In genomic region chr4:115780835-115781234, GRCh38 we compare ENCODE assay signal across 13 cellular contexts.
DNase-seq lines count a peak whose midpoint lies in the region; ATAC-seq, FAIRE-seq and TF ChIP-seq lines count a peak whose summit lies in the region.
"Had no signal": no experiment of that assay in that cellular context is flagged by ENCODE, and none has a peak within 500 bp of the region (broad histone marks: within the 10 kb centered on the region; RNA-seq: fewer than 3 reads in every experiment).

No MANE protein-coding gene starts in this region.

- H3K4me1 ChIP-seq in GM12878 (ENCODE audit: control insufficient read depth, insufficient read depth, low read length) = no peaks in the 10 kb centered on the region
- no peaks in the 10 kb centered on the region for H3K4me1 ChIP-seq in sigmoid colon

- peak; percentile 59 for ATAC-seq in GM19035 (IDR thresholded peaks at IDR 0.05; ENCODE audit: unreplicated experiment)
- peak; percentile 68 for ATAC-seq in GM21786 (IDR thresholded peaks at IDR 0.05; ENCODE audit: unreplicated experiment)
- peak; percentile 79 for ATAC-seq in HG03103 (IDR thresholded peaks at IDR 0.05; ENCODE audit: low read depth, unreplicated experiment)
- peak; percentile 86 for ATAC-seq in GM12878
- ATAC-seq: left colon, natural killer cell had no signal

- POLR2A ChIA-PET in GM12878 (lab: Charles Lee) = no interaction called here

- TF ChIP-seq RAD21 in GM12878 (IDR thresholded peaks at IDR 0.05; ENCODE audit: insufficient read depth, low read depth, low read length) = no peak

- H2AFZ ChIP-seq in GM12878 (ENCODE audit: control insufficient read depth, low read depth, low read length) = no peak overlapping the region

- intact Hi-C loops in GM12878 (cut with micrococcal nuclease; ENCODE audit: unreplicated experiment) (loop anchor here (2.0 to 5.0 kb wide), 3 partner anchors 70 to 549 kb away; no protein-coding TSS in a partner anchor), sigmoid colon (cut with DNase I) (no loop called here)

- H4K20me1 ChIP-seq in GM12878 (ENCODE audit: control insufficient read depth, insufficient read depth) = no peaks in the 10 kb centered on the region

- CTCF ChIA-PET in GM12878 (lab: Yijun Ruan, JAX) = interaction anchor here (0.6 to 1.9 kb wide), 4 partner anchors 19 to 546 kb away, joined by 3 to 15 read pairs (median 3); no protein-coding TSS in a partner anchor

- no peaks in the 10 kb centered on the region for H3K9me3 ChIP-seq in GM12878 (replicated peaks; ENCODE audit: control insufficient read depth, insufficient read depth, low read length)
- H3K9me3 ChIP-seq in sigmoid colon = no peaks in the 10 kb centered on the region

- no peak overlapping the region for H3K4me2 ChIP-seq in GM12878 (ENCODE audit: control insufficient read depth, insufficient read depth)

- TF ChIP-seq POLR2A in GM12878 (IDR thresholded peaks at IDR 0.05; ENCODE audit: low read depth, low read length) = no peak
- TF ChIP-seq POLR2A in sigmoid colon (IDR thresholded peaks at IDR 0.05) = no peak

- H3K36me3 ChIP-seq in GM12878 (ENCODE audit: control insufficient read depth in 2 of 2, insufficient read depth in 2 of 2, low read length in 1 of 2) (no peaks in the 10 kb centered on the region), sigmoid colon (no peaks in the 10 kb centered on the region)

- BruUV-seq in GM12878 (replicated peaks; lab: Mats Ljungman, UMichigan) = no TSS peak

- H3K27me3 ChIP-seq in GM12878 (replicated peaks in 1 of 2; ENCODE audit: control insufficient read depth in 2 of 2, insufficient read depth in 2 of 2, low read length in 1 of 2) (no peaks in the 10 kb centered on the region), sigmoid colon (no peaks in the 10 kb centered on the region)

- in situ Hi-C loops in GM12878 (cut with MboI) = no loop called here

- H3K27ac ChIP-seq in GM12878 (ENCODE audit: control insufficient read depth, insufficient read depth) (no peak overlapping the region), sigmoid colon (no peak overlapping the region), coronary artery (no peak overlapping the region)

- SMC1A ChIA-PET in GM12878 (lab: Charles Lee; ENCODE audit: uncharacterized antibody, unreplicated experiment) = interaction anchor here (0.7 to 1.5 kb wide), 5 partner anchors 12 to 1392 kb away, joined by 3 to 6 read pairs (median 4); no protein-coding TSS in a partner anchor

- H3K4me3 ChIP-seq in GM12878 (no peak overlapping the region), sigmoid colon (no peak overlapping the region), coronary artery (no peak overlapping the region)

- RAD21 ChIA-PET in GM12878 (lab: Charles Lee; ENCODE audit: unreplicated experiment) = interaction anchor here (0.7 to 2.0 kb wide), 6 partner anchors 32 to 547 kb away, joined by 3 to 9 read pairs (median 5); no protein-coding TSS in a partner anchor

- DNase-seq in GM12878 (ENCODE audit: low read depth, low spot score) = peak; percentile 13
- no peak for DNase-seq in DMS53 treated with DMSO at 0.1 percent for 48 hours (lab: John Stamatoyannopoulos, UW; ENCODE audit: unreplicated experiment)
- DNase-seq in sigmoid colon = no peak
- DNase-seq in coronary artery (ENCODE audit: low spot score) = no peak
- DNase-seq: CD8-positive, alpha-beta memory T cell; effector memory CD8-positive, alpha-beta T cell; left colon; natural killer cell; NCI-H1694 treated with DMSO at 0.1 percent for 48 hours had no signal

- TF ChIP-seq EP300 in GM12878 (IDR thresholded peaks at IDR 0.05; ENCODE audit: borderline replicate concordance in 1 of 2, control insufficient read depth in 1 of 2, low read depth in 2 of 2, low read length in 2 of 2) (no peak), sigmoid colon (IDR thresholded peaks at IDR 0.05) (no peak)

- H3K9ac ChIP-seq in GM12878 (ENCODE audit: control insufficient read depth, insufficient read depth, low read length) = no peak overlapping the region

- peak; percentile 44 for FAIRE-seq in GM12878 (lab: Jason Lieb, UNC)
- FAIRE-seq: H1 had no signal

- H3K79me2 ChIP-seq in GM12878 (ENCODE audit: control insufficient read depth, insufficient read depth, low read length) = no peaks in the 10 kb centered on the region

- TF ChIP-seq CTCF in GM12878 (IDR thresholded peaks at IDR 0.05 in 2 of 3, conservative IDR thresholded peaks at IDR 0.05 in 1 of 3; ENCODE audit: control insufficient read depth in 2 of 3, extremely low read depth in 1 of 3, insufficient read depth in 1 of 3, low read depth in 3 of 3, low read length in 3 of 3) (no peak), sigmoid colon (IDR thresholded peaks at IDR 0.05) (no peak), coronary artery (IDR thresholded peaks at IDR 0.05) (no peak)

TF ChIP-seq in GM12878, 131 proteins besides CTCF, POLR2A, EP300 and RAD21:
- TF ChIP-seq ZBTB33 (IDR thresholded peaks at IDR 0.05) (no peak), RUNX3 (IDR thresholded peaks at IDR 0.05; ENCODE audit: low read length) (peak; percentile 23; the same call in 1 of the 2 replicates), ZBED1 (IDR thresholded peaks at IDR 0.05; ENCODE audit: borderline replicate concordance) (no peak), PAX8 (IDR thresholded peaks at IDR 0.05) (no peak), MTA2 (IDR thresholded peaks at IDR 0.05; ENCODE audit: low read depth) (0 out of 2 replicates have a peak, but pooled peaks have one; percentile 17), NFYA (IDR thresholded peaks at IDR 0.05; ENCODE audit: borderline replicate concordance, low read depth, low read length) (no peak), ETV6 (conservative IDR thresholded peaks at IDR 0.05 in 1 of 2, IDR thresholded peaks at IDR 0.05 in 1 of 2; ENCODE audit: borderline replicate concordance in 1 of 2, low read depth in 1 of 2) (peak in 1 of 2 experiments; percentile 47; a peak in 1 of 4 replicates), JUNB (IDR thresholded peaks at IDR 0.05) (peak; percentile 35), GABPA (IDR thresholded peaks at IDR 0.05; ENCODE audit: low read depth) (0 out of 2 replicates have a peak, but pooled peaks have one; percentile 5)
TF ChIP-seq in GM12878: peak in this region for 5.
